ENCODE assay signal across 9 cellular contexts in genomic region chr1:212671342-212672031, GRCh38. TPM values are rescaled to one million over a fixed set of nuclear protein-coding genes. Genes with fewer than 3 reads are reported as not detected.
DNase-seq lines count a peak whose midpoint lies in the region; ATAC-seq and TF ChIP-seq lines count a peak whose summit lies in the region.
"Had no signal": no experiment of that assay in that cellular context is flagged by ENCODE, and none has a peak within 500 bp of the region (broad histone marks: within the 10 kb centered on the region; RNA-seq: fewer than 3 reads in every experiment).

No MANE protein-coding gene starts in this region.

- no peak for TF ChIP-seq CTCF in sigmoid colon (IDR thresholded peaks at IDR 0.05)

- no peaks in the 10 kb centered on the region for H3K27me3 ChIP-seq in sigmoid colon

- no peak for TF ChIP-seq EP300 in sigmoid colon (IDR thresholded peaks at IDR 0.05)

- peak; percentile 80 for DNase-seq in Ammon's horn (ENCODE audit: low spot score)
- DNase-seq in NCI-H1436 (lab: John Stamatoyannopoulos, UW): peak; percentile 77
- DNase-seq in SKM-1 (lab: John Stamatoyannopoulos, UW; ENCODE audit: unreplicated experiment): peak; percentile 100
- DNase-seq in glomerular visceral epithelial cell (ENCODE audit: extremely low spot score): peak; percentile 93
- peak; percentile 93 for DNase-seq in renal cortical epithelial cell (ENCODE audit: low read depth)
- no peak for DNase-seq in sigmoid colon
- DNase-seq in activated CD8-positive, alpha-beta memory T cell treated with anti-CD3 and anti-CD28 coated beads, Interleukin-2, amount 50 U/mL, for 4 hours: no peak

- H3K36me3 ChIP-seq in sigmoid colon: no peaks in the 10 kb centered on the region

- H3K27ac ChIP-seq in sigmoid colon: peak overlapping the region in 1 of 4 donors; percentile 23
- H3K27ac ChIP-seq: parathyroid adenoma had no signal

- no peak overlapping the region for H3K4me3 ChIP-seq in sigmoid colon

- H3K4me1 ChIP-seq in sigmoid colon: peaks cover 0 to 33% (median 26%) of the 10 kb centered on the region in 4 donors
- H3K4me1 ChIP-seq: parathyroid adenoma had no signal

- no peaks in the 10 kb centered on the region for H3K9me3 ChIP-seq in sigmoid colon

- no peak for TF ChIP-seq POLR2A in sigmoid colon (IDR thresholded peaks at IDR 0.05)

- intact Hi-C loops in sigmoid colon (cut with DNase I): no loop called here

- WGBS in sigmoid colon, 2 donors: 32 to 40% methylated on average over 12 of the region's 12 CpGs

- peak; percentile 53 for ATAC-seq in GM21619 (IDR thresholded peaks at IDR 0.05; ENCODE audit: unreplicated experiment)

RNA-seq across cellular contexts. Expression of gene BATF3, which starts 28.2 kb away (rescaled TPM):
- total RNA-seq in renal cortical epithelial cell (0.55 and 3.6 TPM in 2 replicates), sigmoid colon (10 to 100 TPM in 1 of 4 donors, 1 to 10 TPM in 3; 1.8 to 10.0 (median 2.9) TPM)
- polyA plus RNA-seq in sigmoid colon: 1 to 10 TPM; 3.0 to 5.7 (median 3.7) TPM

Comparison
In these comparisons a context has a peak if more than half of its experiments do, and no peak if none do; other contexts are left out.
1. DNase-seq: peak in Ammon's horn (single experiment), NCI-H1436 (single experiment), SKM-1 (single experiment), glomerular visceral epithelial cell (single experiment) and renal cortical epithelial cell (single experiment); none in sigmoid colon (single experiment) and activated CD8-positive, alpha-beta memory T cell treated with anti-CD3 and anti-CD28 coated beads, Interleukin-2, amount 50 U/mL, for 4 hours (single experiment).